In the genomic region with DNA sequence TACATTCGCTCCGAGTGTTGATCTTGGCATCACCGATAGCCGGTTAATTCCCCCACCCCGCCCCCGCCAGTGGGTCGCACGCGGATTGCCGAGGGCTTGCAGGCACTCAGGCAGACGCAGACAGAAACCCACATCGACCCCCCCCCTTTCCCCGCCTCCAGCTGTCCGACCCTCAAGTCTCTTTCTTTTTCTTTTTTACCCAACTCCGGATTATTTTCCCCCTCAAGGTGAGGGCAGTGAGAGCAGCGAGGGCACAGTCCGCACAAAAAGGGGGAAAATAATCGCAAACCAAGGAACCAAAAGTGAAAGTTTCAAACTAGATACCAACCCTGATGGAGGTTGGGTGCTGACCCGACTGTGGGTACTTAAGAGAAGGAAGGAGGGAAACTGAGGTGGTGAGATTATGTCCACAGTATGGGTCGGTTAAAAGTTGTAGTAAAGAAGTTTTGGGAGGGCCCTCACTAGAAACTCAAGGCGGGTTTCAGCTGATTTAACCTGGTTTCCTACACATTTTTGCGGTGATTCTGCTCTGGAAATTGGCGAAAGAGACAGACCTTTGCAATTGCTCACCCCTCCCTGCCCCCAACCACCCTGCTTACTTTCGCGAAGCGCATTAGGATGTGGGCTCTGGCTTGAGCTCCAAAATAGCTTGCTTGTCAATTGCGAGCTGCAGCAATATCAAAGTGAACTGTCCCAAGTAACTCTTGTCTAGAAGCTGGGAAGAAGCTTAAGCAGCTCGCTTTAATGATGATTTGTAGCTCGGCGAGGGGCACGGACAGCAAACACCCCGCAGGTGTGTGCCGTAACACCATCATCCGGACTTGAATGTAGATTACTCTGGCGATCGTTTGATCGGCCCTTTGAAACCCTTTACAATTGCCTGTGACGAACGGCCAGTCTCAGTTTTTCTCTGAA, we compare ENCODE assay signal across 11 cellular contexts. TPM values are rescaled to one million over a fixed set of nuclear protein-coding genes. Genes with fewer than 3 reads are reported as not detected.
DNase-seq lines count a peak whose midpoint lies in the region; ATAC-seq lines count a peak whose summit lies in the region.
"Had no signal": no experiment of that assay in that cellular context is flagged by ENCODE, and none has a peak within 500 bp of the region (broad histone marks: within the 10 kb centered on the region; RNA-seq: fewer than 3 reads in every experiment).

No MANE protein-coding gene starts in this region.

- peaks cover 10% of the 10 kb centered on the region for H3K36me3 Mint-ChIP-seq in T-helper 1 cell treated with Interleukin-12 subunit alpha and Interleukin-12 subunit beta and Interleukin-4 antibody, amounts not matched to agents 30 μg/mL and 1 μg/mL, for 36 hours (ENCODE audit: low read depth)
- H3K36me3 Mint-ChIP-seq in activated naive CD8-positive, alpha-beta T cell treated with anti-CD3 and anti-CD28 coated beads for 36 hours, result peaks cover 22% of the 10 kb centered on the region

- ATAC-seq in left lobe of liver (peak; percentile 44), HG03139 (IDR thresholded peaks at IDR 0.05; ENCODE audit: unreplicated experiment) (no peak)

- H3K4me3 Mint-ChIP-seq in T-helper 1 cell treated with Interleukin-12 subunit alpha and Interleukin-12 subunit beta and Interleukin-4 antibody, amounts not matched to agents 30 μg/mL and 1 μg/mL, for 36 hours, result peak overlapping the region; percentile 57
- peak overlapping the region; percentile 50 for H3K4me3 Mint-ChIP-seq in activated naive CD8-positive, alpha-beta T cell treated with anti-CD3 and anti-CD28 coated beads for 36 hours

- peaks cover 10% of the 10 kb centered on the region for H3K9me3 Mint-ChIP-seq in T-helper 1 cell treated with Interleukin-12 subunit alpha and Interleukin-12 subunit beta and Interleukin-4 antibody, amounts not matched to agents 30 μg/mL and 1 μg/mL, for 36 hours
- H3K9me3 Mint-ChIP-seq in activated naive CD8-positive, alpha-beta T cell treated with anti-CD3 and anti-CD28 coated beads for 36 hours, result peaks cover 18% of the 10 kb centered on the region

- peak overlapping the region; percentile 50 for H3K4me3 ChIP-seq in stomach smooth muscle (ENCODE audit: low read length in 2 of 2)

- no peak overlapping the region for H3K9ac ChIP-seq in stomach smooth muscle (ENCODE audit: low read length in 2 of 2)

- H3K27me3 Mint-ChIP-seq in T-helper 1 cell treated with Interleukin-12 subunit alpha and Interleukin-12 subunit beta and Interleukin-4 antibody, amounts not matched to agents 30 μg/mL and 1 μg/mL, for 36 hours (ENCODE audit: low read depth), result peaks cover 89% of the 10 kb centered on the region
- H3K27me3 Mint-ChIP-seq in activated naive CD8-positive, alpha-beta T cell treated with anti-CD3 and anti-CD28 coated beads for 36 hours, result peaks cover 95% of the 10 kb centered on the region

- no peaks in the 10 kb centered on the region for H3K36me3 ChIP-seq in stomach smooth muscle (ENCODE audit: control insufficient read depth in 2 of 2, insufficient read depth in 2 of 2, low read length in 2 of 2)

- H3K4me1 Mint-ChIP-seq in T-helper 1 cell treated with Interleukin-12 subunit alpha and Interleukin-12 subunit beta and Interleukin-4 antibody, amounts not matched to agents 30 μg/mL and 1 μg/mL, for 36 hours (ENCODE audit: low read depth), result peaks cover 5% of the 10 kb centered on the region
- H3K4me1 Mint-ChIP-seq in activated naive CD8-positive, alpha-beta T cell treated with anti-CD3 and anti-CD28 coated beads for 36 hours, result peaks cover 22% of the 10 kb centered on the region

- DNase-seq in T-helper 1 cell, result no peak
- no peak for DNase-seq in activated naive CD8-positive, alpha-beta T cell treated with anti-CD3 and anti-CD28 coated beads for 36 hours
- DNase-seq in left lobe of liver (ENCODE audit: low spot score), result no peak
- no peak for DNase-seq in NCI-H128 (lab: John Stamatoyannopoulos, UW; ENCODE audit: unreplicated experiment)
- DNase-seq in UCSD-AML1 (lab: John Stamatoyannopoulos, UW; ENCODE audit: unreplicated experiment), result no peak
- DNase-seq: ACHN; effector CD8-positive, alpha-beta T cell had no signal

- no peak overlapping the region for H3K27ac ChIP-seq in stomach smooth muscle (ENCODE audit: low read length)

- peaks cover 73% of the 10 kb centered on the region in 2 donors for H3K27me3 ChIP-seq in stomach smooth muscle (ENCODE audit: control insufficient read depth in 1 of 2, insufficient read depth in 2 of 2, low read length in 2 of 2)

- peak overlapping the region; percentile 57 for H3K27ac Mint-ChIP-seq in T-helper 1 cell treated with Interleukin-12 subunit alpha and Interleukin-12 subunit beta and Interleukin-4 antibody, amounts not matched to agents 30 μg/mL and 1 μg/mL, for 36 hours
- H3K27ac Mint-ChIP-seq in activated naive CD8-positive, alpha-beta T cell treated with anti-CD3 and anti-CD28 coated beads for 36 hours, result no peak overlapping the region

- H3K4me1 ChIP-seq in stomach smooth muscle (ENCODE audit: control insufficient read depth, insufficient read depth, low read length), result peaks cover 8% of the 10 kb centered on the region

- H3K9me3 ChIP-seq in stomach smooth muscle (ENCODE audit: control insufficient read depth in 2 of 2, low read length in 2 of 2), result peaks cover 0 to 4% of the 10 kb centered on the region in 2 donors

RNA-seq across cellular contexts. Expression of a gene that starts 15.7 kb away (rescaled TPM):
- total RNA-seq in activated naive CD8-positive, alpha-beta T cell treated with anti-CD3 and anti-CD28 coated beads for 36 hours, result not detected
- 0.23 TPM for total RNA-seq in left lobe of liver
- total RNA-seq: NCI-H460 had no signal
